Comparison of ENCODE assay signal across 11 cellular contexts in the genomic region with DNA sequence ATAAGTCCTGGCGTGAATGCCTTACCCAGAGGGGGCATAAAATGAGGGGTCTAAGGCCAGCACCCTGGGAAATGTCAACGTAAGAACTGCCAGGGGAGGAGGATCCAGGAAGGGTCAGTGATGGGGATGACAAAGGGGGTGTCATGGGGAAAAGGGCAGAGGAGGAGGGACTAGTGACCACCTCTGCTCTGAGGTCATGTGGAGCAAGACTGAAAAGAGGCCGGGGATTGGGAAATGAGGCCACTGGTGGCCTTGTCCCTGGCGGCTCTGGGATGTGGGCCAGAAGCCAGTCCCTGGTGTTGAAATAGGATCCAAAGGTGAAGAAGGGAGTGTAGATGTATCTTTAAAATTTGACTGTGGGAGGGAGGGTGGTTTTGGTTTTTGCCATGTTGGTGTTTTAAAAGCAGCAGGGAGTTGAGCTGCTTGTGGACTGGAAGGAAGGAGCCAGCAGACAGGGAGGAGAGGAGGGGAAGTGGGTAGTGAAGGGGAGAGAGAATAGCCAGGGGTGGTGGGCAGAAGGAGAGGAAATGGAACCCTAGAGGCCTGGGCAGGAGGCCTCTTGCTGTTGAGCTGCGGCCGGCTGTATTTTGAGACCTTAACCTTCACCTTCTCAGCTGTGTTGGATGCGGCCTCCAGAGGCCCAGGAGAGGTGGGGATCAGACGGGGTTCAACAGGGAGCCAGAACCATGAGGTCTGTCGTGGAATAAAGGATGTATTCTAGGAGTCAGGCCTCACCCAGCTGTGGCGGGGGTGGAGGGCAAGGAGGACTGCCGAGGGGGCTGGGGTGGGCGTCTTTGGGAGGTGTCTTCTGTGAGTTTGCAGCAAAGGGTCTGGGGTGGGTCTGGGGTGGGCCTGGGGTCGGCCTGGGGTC.
DNase-seq lines count a peak whose midpoint lies in the region; ATAC-seq and TF ChIP-seq lines count a peak whose summit lies in the region.
"Had no signal": no experiment of that assay in that cellular context is flagged by ENCODE, and none has a peak within 500 bp of the region (broad histone marks: within the 10 kb centered on the region; RNA-seq: fewer than 3 reads in every experiment).

No MANE protein-coding gene starts in this region.

- no peak overlapping the region for H3K27ac ChIP-seq in right atrium auricular region
- H3K27ac ChIP-seq: HL-60 had no signal

- peaks cover 0 to 6% of the 10 kb centered on the region in 2 donors for H3K4me1 ChIP-seq in right atrium auricular region

- no peaks in the 10 kb centered on the region for H3K9me3 ChIP-seq in right atrium auricular region

- no peaks in the 10 kb centered on the region for H3K27me3 ChIP-seq in right atrium auricular region

- DNase-seq in EH (ENCODE audit: low read depth): peak; percentile 23
- DNase-seq in SKM-1 (lab: John Stamatoyannopoulos, UW; ENCODE audit: unreplicated experiment): peak; percentile 49
- peak; percentile 87 for DNase-seq in right atrium auricular region (ENCODE audit: low spot score)
- DNase-seq in renal cortical epithelial cell (ENCODE audit: low read depth): peak; percentile 39
- no peak for DNase-seq in activated effector memory CD4-positive, alpha-beta T cell treated with Interleukin-2 at 50 U/mL for 16 hours
- no peak for DNase-seq in NOMO-1 treated with dmso at 0.1 percent for 144 hours (lab: John Stamatoyannopoulos, UW; ENCODE audit: unreplicated experiment)
- no peak for DNase-seq in NCI-H2081 treated with DMSO at 0.1 percent for 48 hours (lab: John Stamatoyannopoulos, UW)
- DNase-seq: CD8-positive, alpha-beta memory T cell; NCI-H526 had no signal

- TF ChIP-seq CTCF in right atrium auricular region (IDR thresholded peaks at IDR 0.05): no peak

- no peaks in the 10 kb centered on the region for H3K36me3 ChIP-seq in right atrium auricular region

- no peak overlapping the region for H3K4me3 ChIP-seq in right atrium auricular region

- no peak for ATAC-seq in HG03175 (IDR thresholded peaks at IDR 0.05; ENCODE audit: unreplicated experiment)

Comparison
In these comparisons a context has a peak if more than half of its experiments do, and no peak if none do; other contexts are left out.
1. DNase-seq: peak in EH (single experiment), SKM-1 (single experiment), right atrium auricular region (single experiment) and renal cortical epithelial cell (single experiment); none in activated effector memory CD4-positive, alpha-beta T cell treated with Interleukin-2 at 50 U/mL for 16 hours (single experiment), NOMO-1 treated with dmso at 0.1 percent for 144 hours (single experiment) and NCI-H2081 treated with DMSO at 0.1 percent for 48 hours (single experiment).